8 cellular contexts compared by ENCODE assay signal in the genomic region with DNA sequence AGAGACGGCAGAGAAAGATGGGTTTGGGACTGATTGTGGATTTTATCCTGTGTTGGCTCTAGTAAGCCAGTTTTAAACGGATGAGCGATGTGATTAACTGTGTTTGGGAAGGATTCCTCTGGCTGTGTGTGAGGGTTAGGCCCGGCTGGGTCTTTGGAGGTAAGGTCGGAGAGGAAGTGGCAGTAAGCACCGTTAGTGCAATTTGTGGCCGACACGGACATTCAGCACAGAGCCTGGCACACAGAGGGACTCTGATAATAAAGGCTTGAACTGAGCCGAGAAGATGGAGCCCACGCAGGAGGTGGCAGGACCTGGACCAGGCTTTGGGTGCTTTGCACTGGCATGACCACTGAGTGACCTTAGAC. TPM values are rescaled to one million over a fixed set of nuclear protein-coding genes. Genes with fewer than 3 reads are reported as not detected.
DNase-seq lines count a peak whose midpoint lies in the region; ATAC-seq and TF ChIP-seq lines count a peak whose summit lies in the region.

No MANE protein-coding gene starts in this region.

- H3K4me1 ChIP-seq in heart right ventricle: peaks cover 12 to 68% (median 43%) of the 10 kb centered on the region in 9 donors
- peaks cover 6 to 23% of the 10 kb centered on the region in 2 donors for H3K4me1 ChIP-seq in lung (ENCODE audit: control insufficient read depth in 2 of 2, insufficient read depth in 2 of 2, low read length in 2 of 2)
- H3K4me1 ChIP-seq in urinary bladder (ENCODE audit: insufficient read depth): no peaks in the 10 kb centered on the region

- peak overlapping the region; percentile 71 to 100 (median 96) for H3K4me3 ChIP-seq in heart right ventricle
- peak overlapping the region; percentile 94 for H3K4me3 ChIP-seq in astrocyte of the cerebellum (ENCODE audit: low read depth, low read length)
- peak overlapping the region; percentile 81 for H3K4me3 ChIP-seq in lung
- H3K4me3 ChIP-seq in urinary bladder (ENCODE audit: low read depth, low read length): peak overlapping the region; percentile 82

- DNase-seq in heart right ventricle (no peak), Right ventricle myocardium superior (no peak), astrocyte of the cerebellum (ENCODE audit: low read depth) (no peak), lung (ENCODE audit: low spot score) (no peak), NCI-H2029 (lab: John Stamatoyannopoulos, UW) (no peak)
- no peak for DNase-seq in stimulated activated naive CD4-positive, alpha-beta T cell treated with Interleukin-2 at 50 U/mL for 16 hours (lab: John Stamatoyannopoulos, UW)

- peaks cover 0 to 37% (median 2%) of the 10 kb centered on the region in 9 donors for H3K36me3 ChIP-seq in heart right ventricle
- H3K36me3 ChIP-seq in lung (ENCODE audit: control insufficient read depth in 2 of 2, insufficient read depth in 2 of 2, low read length in 2 of 2): peaks cover 0 to 7% of the 10 kb centered on the region in 2 donors
- H3K36me3 ChIP-seq in urinary bladder (ENCODE audit: insufficient read depth): no peaks in the 10 kb centered on the region

- no peak for TF ChIP-seq CTCF in heart right ventricle (IDR thresholded peaks at IDR 0.05)
- no peak for TF ChIP-seq CTCF in astrocyte of the cerebellum (IDR thresholded peaks at IDR 0.05; ENCODE audit: low read depth, low read length, missing control alignments)
- no peak for TF ChIP-seq CTCF in lung (IDR thresholded peaks at IDR 0.05; ENCODE audit: control extremely low read depth, extremely low read depth)

- peak overlapping the region in 9 of 10 donors; percentile 84 to 98 (median 97) for H3K27ac ChIP-seq in heart right ventricle
- H3K27ac ChIP-seq in lung (ENCODE audit: low read depth in 1 of 2, low read length in 1 of 2): peak overlapping the region; percentile 89 to 90
- H3K27ac ChIP-seq in urinary bladder (ENCODE audit: low read depth): no peak overlapping the region

- 29 to 30% methylated on average over 10 of the region's 10 CpGs for WGBS in heart right ventricle, 2 donors
- WGBS in lung, 2 donors: 24 to 31% methylated on average over 10 of the region's 10 CpGs
- 28% methylated on average over 10 of the region's 10 CpGs for WGBS in urinary bladder

- no peak for ATAC-seq in heart right ventricle
- no peak for ATAC-seq in Right ventricle myocardium superior (ENCODE audit: poor library complexity)
- ATAC-seq in lung (ENCODE audit: insufficient read depth, low FRiP score): no peak
- ATAC-seq in HG02763 (IDR thresholded peaks at IDR 0.05; ENCODE audit: unreplicated experiment): no peak

- H3K9me3 ChIP-seq in heart right ventricle (no peaks in the 10 kb centered on the region), lung (ENCODE audit: control insufficient read depth in 2 of 2, insufficient read depth in 1 of 2, low read length in 1 of 2) (no peaks in the 10 kb centered on the region)

- intact Hi-C loops in heart right ventricle (cut with DNase I): loop anchor here in 1 of 10 donors (2.0 kb wide), 1 partner anchor 178 kb away; the partner anchor contains the start of gene PAFAH2
- intact Hi-C loops in Right ventricle myocardium superior (cut with DNase I): no loop called here

- in situ Hi-C loops in astrocyte of the cerebellum (cut with HindIII; ENCODE audit: low sequenced_read_pairs): no loop called here

- no peaks in the 10 kb centered on the region for H3K27me3 ChIP-seq in heart right ventricle
- H3K27me3 ChIP-seq in lung (ENCODE audit: control insufficient read depth, insufficient read depth): no peaks in the 10 kb centered on the region

RNA-seq across cellular contexts. Expression of gene MTFR1L, which starts 1.3 kb away (rescaled TPM):
- total RNA-seq in heart right ventricle (100 to 1,000 TPM; 141 to 264 (median 226) TPM), Right ventricle myocardium superior (222 TPM), lung (10 to 100 TPM; 35.9 to 43.6 TPM), urinary bladder (23.7 TPM)
- polyA plus RNA-seq in heart right ventricle (100 to 1,000 TPM in 1 of 2 donors, 10 to 100 TPM in 1; 91.1 to 176 TPM), lung (10 to 100 TPM; 35.4 to 40.9 TPM), urinary bladder (95.3 TPM)

RNA-seq across cellular contexts. Expression of gene SELENON, which starts 21.1 kb away (rescaled TPM):
- 10 to 100 TPM; 32.5 to 75.1 (median 47.9) TPM for total RNA-seq in heart right ventricle
- polyA plus RNA-seq in heart right ventricle: 10 to 100 TPM; 36.4 to 37.2 TPM
- total RNA-seq in Right ventricle myocardium superior: 39.6 TPM
- total RNA-seq in lung: 10 to 100 TPM; 51.3 to 88.8 TPM
- polyA plus RNA-seq in lung: 10 to 100 TPM; 35.9 to 45.4 TPM
- 24.6 TPM for total RNA-seq in urinary bladder
- 64.0 TPM for polyA plus RNA-seq in urinary bladder

RNA-seq across cellular contexts. Expression of gene AUNIP, which starts 38.2 kb away (rescaled TPM):
- total RNA-seq in heart right ventricle (under 1 TPM in 2 of 10 donors, not detected in 8; 0.21 to 0.25 TPM), Right ventricle myocardium superior (0.11 TPM), lung (1 to 10 TPM in 1 of 2 donors, under 1 TPM in 1; 0.21 to 1.1 TPM), urinary bladder (1.4 TPM)
- polyA plus RNA-seq in heart right ventricle (under 1 TPM in 1 of 2 donors, not detected in 1; 0.04 TPM), lung (under 1 TPM; 0.26 to 0.31 TPM), urinary bladder (0.11 TPM)

RNA-seq across cellular contexts. Expression of gene PAQR7, which starts 54.4 kb away (rescaled TPM):
- total RNA-seq in heart right ventricle (1 to 10 TPM; 1.2 to 3.8 (median 2.2) TPM), Right ventricle myocardium superior (2.2 TPM), lung (10 to 100 TPM in 1 of 2 donors, 1 to 10 TPM in 1; 7.6 to 12.1 TPM), urinary bladder (10.4 TPM)
- polyA plus RNA-seq in heart right ventricle (1 to 10 TPM; 1.2 to 1.4 TPM), lung (1 to 10 TPM; 4.2 to 5.6 TPM), urinary bladder (13.4 TPM)
